14 cellular contexts compared by ENCODE assay signal in the genomic region with DNA sequence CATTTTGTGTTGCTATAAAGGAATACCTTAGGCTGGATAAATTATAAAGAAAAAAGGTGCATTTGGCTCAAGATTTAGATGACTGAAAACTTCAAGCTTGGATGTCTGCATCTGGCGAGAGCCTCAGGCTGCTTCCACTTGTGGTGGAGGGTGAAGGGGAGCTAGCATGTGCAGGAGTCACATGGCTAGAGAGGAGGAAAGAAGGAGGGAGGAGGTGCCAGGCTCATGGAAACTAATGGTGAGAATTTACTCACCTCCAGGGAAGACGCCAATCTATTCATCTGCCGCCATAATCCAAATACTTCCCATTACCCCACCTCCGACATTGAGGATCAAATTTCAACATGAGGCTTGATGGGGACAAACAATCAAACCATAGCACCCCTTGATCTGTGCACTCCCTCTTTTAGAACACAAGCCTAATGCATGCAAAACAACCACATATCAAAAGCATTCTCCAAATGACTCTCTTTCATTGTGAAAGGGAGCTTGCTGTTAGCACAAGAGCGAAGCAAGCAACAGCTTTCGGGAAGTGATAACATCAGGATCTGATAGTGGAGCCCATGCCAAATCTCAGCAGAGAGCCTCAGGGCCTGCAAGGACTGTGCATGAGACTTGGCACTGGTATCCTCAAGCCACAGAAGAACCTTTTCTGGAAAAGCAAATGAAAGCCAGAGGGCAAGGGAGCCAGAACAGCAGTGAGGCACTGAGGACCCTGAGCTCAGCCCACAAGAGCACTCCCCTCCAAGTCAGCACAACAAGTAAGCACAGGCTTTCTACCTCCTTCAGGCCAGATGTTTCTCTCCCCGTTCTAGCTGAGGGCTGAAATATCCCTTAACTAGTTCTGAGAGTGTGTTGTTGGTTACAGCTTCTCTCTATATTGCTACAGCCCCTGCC. TPM values are rescaled to one million over a fixed set of nuclear protein-coding genes. Genes with fewer than 3 reads are reported as not detected.
DNase-seq lines count a peak whose midpoint lies in the region; ATAC-seq and TF ChIP-seq lines count a peak whose summit lies in the region.
"Had no signal": no experiment of that assay in that cellular context is flagged by ENCODE, and none has a peak within 500 bp of the region (broad histone marks: within the 10 kb centered on the region; RNA-seq: fewer than 3 reads in every experiment).

No MANE protein-coding gene starts in this region.

- H3K9me2 ChIP-seq in SK-N-SH, result no peaks in the 10 kb centered on the region

- ATAC-seq in Right ventricle myocardium inferior (peak; percentile 42), heart left ventricle (no peak), HG03354 (IDR thresholded peaks at IDR 0.05; ENCODE audit: poor library complexity, severe bottlenecking, unreplicated experiment) (no peak), GM21390 (IDR thresholded peaks at IDR 0.05; ENCODE audit: unreplicated experiment) (no peak), HG03139 (IDR thresholded peaks at IDR 0.05; ENCODE audit: unreplicated experiment) (no peak)

- H3K4me1 ChIP-seq in heart left ventricle (no peaks in the 10 kb centered on the region), SK-N-SH (ENCODE audit: control insufficient read depth in 1 of 2, insufficient read depth in 2 of 2, low read depth in 1 of 2, low read length in 1 of 2) (peaks cover 0 to 10% of the 10 kb centered on the region in 2 experiments; a peak in 2 of 4 replicates)

- no peak overlapping the region for H3K27ac ChIP-seq in heart left ventricle
- H3K27ac ChIP-seq in SK-N-SH (ENCODE audit: low read depth in 2 of 2, low read length in 1 of 2), result no peak overlapping the region; a peak in 1 of 4 replicates
- H3K27ac ChIP-seq in dorsolateral prefrontal cortex, result no peak overlapping the region

- no peaks in the 10 kb centered on the region for H3K79me2 ChIP-seq in SK-N-SH (ENCODE audit: insufficient read depth)

- no peaks in the 10 kb centered on the region for H4K20me1 ChIP-seq in SK-N-SH (ENCODE audit: insufficient read depth)

- H3K4me2 ChIP-seq in SK-N-SH, result no peak overlapping the region

- TF ChIP-seq EP300 in SK-N-SH (IDR thresholded peaks at IDR 0.05; ENCODE audit: borderline replicate concordance in 1 of 2, low read depth in 1 of 2, low read length in 1 of 2), result peak in 1 of 2 experiments; percentile 29; a peak in 1 of 4 replicates

- intact Hi-C loops in Right ventricle myocardium inferior (cut with DNase I) (no loop called here), heart left ventricle (cut with DNase I) (no loop called here), dorsolateral prefrontal cortex (cut with DNase I) (no loop called here)

- POLR2A ChIA-PET in SK-N-SH (lab: Yijun Ruan, JAX), result no interaction called here

- H3K4me3 ChIP-seq in heart left ventricle (no peak overlapping the region), SK-N-SH (ENCODE audit: low read depth in 2 of 2, low read length in 1 of 2) (no peak overlapping the region), fibroblast of villous mesenchyme (ENCODE audit: low read depth, low read length) (no peak overlapping the region), dorsolateral prefrontal cortex (no peak overlapping the region)

- H3F3A ChIP-seq in SK-N-SH (replicated peaks; ENCODE audit: insufficient read depth), result no peaks in the 10 kb centered on the region

- TF ChIP-seq POLR2A in heart left ventricle (IDR thresholded peaks at IDR 0.05), result no peak

- no peak overlapping the region for H2AFZ ChIP-seq in SK-N-SH (ENCODE audit: low read depth)

- no peak overlapping the region for H3K9ac ChIP-seq in SK-N-SH

- H3K36me3 ChIP-seq in heart left ventricle, result no peaks in the 10 kb centered on the region
- no peaks in the 10 kb centered on the region for H3K36me3 ChIP-seq in SK-N-SH (replicated peaks in 1 of 2; ENCODE audit: control insufficient read depth in 1 of 2, insufficient read depth in 2 of 2, low read length in 1 of 2)

- H3K9me3 ChIP-seq in heart left ventricle (no peaks in the 10 kb centered on the region), SK-N-SH (no peaks in the 10 kb centered on the region)

- TF ChIP-seq RAD21 in SK-N-SH (IDR thresholded peaks at IDR 0.05; ENCODE audit: low read length), result no peak; the same call in 1 of the 2 replicates

- TF ChIP-seq CTCF in heart left ventricle (IDR thresholded peaks at IDR 0.05) (no peak), SK-N-SH (IDR thresholded peaks at IDR 0.05) (no peak), fibroblast of villous mesenchyme (IDR thresholded peaks at IDR 0.05; ENCODE audit: insufficient read depth, low read depth, low read length) (no peak), dorsolateral prefrontal cortex (IDR thresholded peaks at IDR 0.05 in 54 of 56, conservative IDR thresholded peaks at IDR 0.05 in 2 of 56; ENCODE audit: low read depth in 1 of 56, partially characterized antibody in 56 of 56) (no peak)

- 77 to 87% (median 80%) methylated on average over 7 of the region's 7 CpGs for WGBS in heart left ventricle, 4 donors
- WGBS in SK-N-SH (ENCODE audit: low lambda C conversion rate), result 69% methylated on average over 7 of the region's 7 CpGs

- H3K27me3 ChIP-seq in heart left ventricle (no peaks in the 10 kb centered on the region), SK-N-SH (ENCODE audit: insufficient read depth) (no peaks in the 10 kb centered on the region), dorsolateral prefrontal cortex (no peaks in the 10 kb centered on the region)

- CTCF ChIA-PET in SK-N-SH (lab: Yijun Ruan, JAX), result interaction anchor here (0.9 to 3.5 kb wide), 4 partner anchors 12 to 139 kb away, joined by 3 to 15 read pairs (median 3); a partner anchor contains a TSS

- DNase-seq in Right ventricle myocardium inferior (ENCODE audit: missing footprints) (no peak), heart left ventricle (no peak), SK-N-SH (peak; percentile 12), fibroblast of villous mesenchyme (ENCODE audit: low read depth) (peak; percentile 69), dorsolateral prefrontal cortex (no peak)
- DNase-seq: activated CD4-positive, alpha-beta T cell treated with anti-CD3 and anti-CD28 coated beads, Interleukin-2, amount 50 U/mL, for 1 hour; activated T-cell treated with anti-CD3 and anti-CD28 coated beads, Interleukin-2, amount 50 U/mL, for 48 hours; AML-193; amygdala; dermis blood vessel endothelial cell; stimulated activated CD4-positive, alpha-beta T cell treated with anti-CD3 and anti-CD28 coated beads, Interleukin-1b, Interleukin-23, amount 100 ng/mL, for 48 hours had no signal

TF ChIP-seq in SK-N-SH, 30 proteins besides CTCF, POLR2A, EP300 and RAD21:
- TF ChIP-seq, protein P1, sequence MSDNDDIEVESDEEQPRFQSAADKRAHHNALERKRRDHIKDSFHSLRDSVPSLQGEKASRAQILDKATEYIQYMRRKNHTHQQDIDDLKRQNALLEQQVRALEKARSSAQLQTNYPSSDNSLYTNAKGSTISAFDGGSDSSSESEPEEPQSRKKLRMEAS (IDR thresholded peaks at IDR 0.05; ENCODE audit: low read depth), result no peak
- TF ChIP-seq MXI1 (IDR thresholded peaks at IDR 0.05; ENCODE audit: low read depth, low read length) (no peak), SIN3A (IDR thresholded peaks at IDR 0.05; ENCODE audit: borderline replicate concordance, low read depth, low read length) (no peak), EZH2phosphoT487 (IDR thresholded peaks at IDR 0.05; ENCODE audit: borderline replicate concordance, low read depth) (no peak), RXRA (IDR thresholded peaks at IDR 0.05; ENCODE audit: borderline replicate concordance, low read depth) (no peak), FOXM1 (IDR thresholded peaks at IDR 0.05; ENCODE audit: low read depth) (no peak), YY1 (IDR thresholded peaks at IDR 0.05; ENCODE audit: low read depth) (no peak), SMC3 (IDR thresholded peaks at IDR 0.05; ENCODE audit: low read depth, low read length) (no peak), CHD2 (IDR thresholded peaks at IDR 0.05; ENCODE audit: low read length, partially characterized antibody) (no peak), TAF1 (IDR thresholded peaks at IDR 0.05; ENCODE audit: borderline replicate concordance, low read depth, low read length) (no peak), POLR2AphosphoS5 (IDR thresholded peaks at IDR 0.05; ENCODE audit: low read depth, low read length) (no peak), GATA2 (CRISPR knock-in tag; IDR thresholded peaks at IDR 0.05) (peak; percentile 67), RCOR1 (IDR thresholded peaks at IDR 0.05; ENCODE audit: low read length) (0 out of 2 replicates have a peak, but pooled peaks have one; percentile 25), JUND (IDR thresholded peaks at IDR 0.05) (no peak)

RNA-seq across cellular contexts. Expression of a gene that starts 50.2 kb away (rescaled TPM):
- total RNA-seq in Right ventricle myocardium inferior (35.4 TPM), heart left ventricle (100 to 1,000 TPM in 5 of 9 donors, 10 to 100 TPM in 4; 21.0 to 573 (median 160) TPM), fibroblast of villous mesenchyme (7,420 and 8,241 TPM in 2 replicates), dorsolateral prefrontal cortex (10 to 100 TPM in 54 of 120 experiments, 1 to 10 TPM in 66; 2.4 to 69.0 (median 9.2) TPM)
- polyA plus RNA-seq in heart left ventricle (100 to 1,000 TPM in 1 of 2 donors, 1 to 10 TPM in 1; 8.5 to 179 TPM), SK-N-SH (2012; rRNA removed) (117 and 127 TPM in 2 replicates)
- polyA plus RNA-seq in SK-N-SH (2012; cell fraction: cytosol; rRNA removed), result 36.9 and 47.2 TPM in 2 replicates
- 513 and 769 TPM in 2 replicates for polyA plus RNA-seq in SK-N-SH (2012; cell fraction: nucleus; rRNA removed)

Comparison
In these comparisons a context has a peak if more than half of its experiments do, and no peak if none do; other contexts are left out.
1. DNase-seq: peak in SK-N-SH (single experiment) and fibroblast of villous mesenchyme (single experiment); none in Right ventricle myocardium inferior (single experiment), heart left ventricle (0 of 5) and dorsolateral prefrontal cortex (0 of 10).
2. RNA of a gene that starts 50.2 kb away (total RNA-seq): 7,420 to 8,241 TPM in fibroblast of villous mesenchyme; 21.0 to 573 TPM in heart left ventricle, 35.4 TPM in Right ventricle myocardium inferior (single experiment) and 2.4 to 69.0 TPM in dorsolateral prefrontal cortex; every median in the first group is over 10 times any median in the second.